8 cellular contexts compared by ENCODE assay signal in genomic region chr2:85594715-85595377, GRCh38. TPM values are rescaled to one million over a fixed set of nuclear protein-coding genes. Genes with fewer than 3 reads are reported as not detected.
DNase-seq lines count a peak whose midpoint lies in the region; ATAC-seq and TF ChIP-seq lines count a peak whose summit lies in the region.

No MANE protein-coding gene starts in this region.

- no peaks in the 10 kb centered on the region for H3F3A ChIP-seq in SU-DHL-6 (ENCODE audit: insufficient read depth)

- H3K27me3 ChIP-seq in SU-DHL-6 (ENCODE audit: low read length) (no peaks in the 10 kb centered on the region), spleen (replicated peaks in 1 of 7) (no peaks in the 10 kb centered on the region)

- intact Hi-C loops in spleen (cut with DNase I; ENCODE audit: low total_unique reads) = no loop called here

- 13 to 34% (median 14%) methylated on average over 9 to 23 of the region's 23 CpGs for WGBS in spleen, 5 donors

- peak; percentile 18 for DNase-seq in NCI-H1105 treated with DMSO at 0.1 percent for 48 hours (lab: John Stamatoyannopoulos, UW)
- DNase-seq in NCI-H1105 (lab: John Stamatoyannopoulos, UW) = no peak
- DNase-seq in glutamatergic neuron = no peak
- no peak for DNase-seq in spleen
- DNase-seq in cerebellum (ENCODE audit: low spot score) = no peak

- H3K9ac ChIP-seq in SU-DHL-6 (ENCODE audit: low read length) = peak overlapping the region; percentile 86

- TF ChIP-seq CTCF in SU-DHL-6 (IDR thresholded peaks at IDR 0.05; ENCODE audit: insufficient read depth, low read length, poor library complexity, severe bottlenecking) (no peak), glutamatergic neuron (IDR thresholded peaks at IDR 0.05; ENCODE audit: partially characterized antibody, unreplicated experiment) (no peak), spleen (IDR thresholded peaks at IDR 0.05 in 8 of 11, conservative IDR thresholded peaks at IDR 0.05 in 3 of 11) (no peak)

- H3K9me3 ChIP-seq in SU-DHL-6 (ENCODE audit: insufficient read depth, low read length) (no peaks in the 10 kb centered on the region), spleen (no peaks in the 10 kb centered on the region)

- H3K36me3 Mint-ChIP-seq in glutamatergic neuron (ENCODE audit: unreplicated experiment) = no peaks in the 10 kb centered on the region

- H3K4me1 Mint-ChIP-seq in glutamatergic neuron (ENCODE audit: low read depth, unreplicated experiment) = peaks cover 4% of the 10 kb centered on the region

- no peaks in the 10 kb centered on the region for H4K20me1 ChIP-seq in SU-DHL-6 (ENCODE audit: low read depth, low read length)

- ATAC-seq in HG02798 (IDR thresholded peaks at IDR 0.05; ENCODE audit: poor library complexity, unreplicated experiment) (peak; percentile 40), HG03097 (IDR thresholded peaks at IDR 0.05; ENCODE audit: low FRiP score, unreplicated experiment) (no peak)

- peaks cover 31 to 95% (median 50%) of the 10 kb centered on the region in 6 donors for H3K4me1 ChIP-seq in spleen

- peak overlapping the region; percentile 38 for H3K27ac ChIP-seq in SU-DHL-6 (ENCODE audit: low read depth, low read length)
- peak overlapping the region; percentile 84 to 97 (median 94) for H3K27ac ChIP-seq in spleen

- peak overlapping the region; percentile 91 for H3K27ac Mint-ChIP-seq in glutamatergic neuron (ENCODE audit: unreplicated experiment)

- H3K9me3 Mint-ChIP-seq in glutamatergic neuron (ENCODE audit: unreplicated experiment) = peaks cover 9% of the 10 kb centered on the region

- H3K4me2 ChIP-seq in SU-DHL-6 (ENCODE audit: low read depth, low read length, poor library complexity, severe bottlenecking) = peak overlapping the region; percentile 90

- peaks cover 15% of the 10 kb centered on the region for H3K79me2 ChIP-seq in SU-DHL-6 (ENCODE audit: insufficient read depth, low read length)

- H3K4me3 Mint-ChIP-seq in glutamatergic neuron (ENCODE audit: unreplicated experiment) = peak overlapping the region; percentile 100

- H3K36me3 ChIP-seq in SU-DHL-6 (ENCODE audit: low read length) = no peaks in the 10 kb centered on the region
- peaks cover 0 to 46% (median 23%) of the 10 kb centered on the region in 6 donors for H3K36me3 ChIP-seq in spleen

- no peak for TF ChIP-seq POLR2A in spleen (IDR thresholded peaks at IDR 0.05)

- H2AFZ ChIP-seq in SU-DHL-6 (ENCODE audit: low read depth, low read length, severe bottlenecking) = peak overlapping the region; percentile 45

- no peaks in the 10 kb centered on the region for H3K9me2 ChIP-seq in SU-DHL-6 (replicated peaks; ENCODE audit: insufficient read depth, low read length)

- H3K27me3 Mint-ChIP-seq in glutamatergic neuron (ENCODE audit: unreplicated experiment) = peaks cover 15% of the 10 kb centered on the region

- H3K4me3 ChIP-seq in SU-DHL-6 (ENCODE audit: insufficient read depth, low read length, poor library complexity, severe bottlenecking) (peak overlapping the region; percentile 91), spleen (peak overlapping the region; percentile 59 to 86 (median 77))

RNA-seq across cellular contexts. Expression of gene RNF181, which starts 0.7 kb away (rescaled TPM):
- total RNA-seq in glutamatergic neuron (ENCODE audit: unreplicated experiment) (75.1 TPM), spleen (100 to 1,000 TPM in 3 of 7 donors, 10 to 100 TPM in 4; 72.9 to 154 (median 82.1) TPM), cerebellum (39.8 TPM)
- 100 to 1,000 TPM; 139 to 184 (median 148) TPM for polyA plus RNA-seq in spleen

RNA-seq across cellular contexts. Expression of gene TMEM150A, which starts 7.7 kb away (rescaled TPM):
- total RNA-seq in glutamatergic neuron (ENCODE audit: unreplicated experiment) (18.1 TPM), spleen (10 to 100 TPM in 6 of 7 donors, 1 to 10 TPM in 1; 9.4 to 17.4 (median 11.2) TPM), cerebellum (6.3 TPM)
- 10 to 100 TPM; 14.6 to 18.8 (median 14.8) TPM for polyA plus RNA-seq in spleen

RNA-seq across cellular contexts. Expression of gene VAMP5, which starts 10.6 kb away (rescaled TPM):
- 1.4 TPM for total RNA-seq in glutamatergic neuron (ENCODE audit: unreplicated experiment)
- 10 to 100 TPM; 58.5 to 89.1 (median 64.0) TPM for total RNA-seq in spleen
- polyA plus RNA-seq in spleen = 100 to 1,000 TPM in 2 of 3 donors, 10 to 100 TPM in 1; 71.0 to 129 (median 120) TPM
- 6.7 TPM for total RNA-seq in cerebellum

RNA-seq across cellular contexts. Expression of gene C2orf68, which starts 17.0 kb away (rescaled TPM):
- total RNA-seq in glutamatergic neuron (ENCODE audit: unreplicated experiment) = 51.0 TPM
- total RNA-seq in spleen = 10 to 100 TPM; 22.2 to 45.2 (median 33.2) TPM
- 10 to 100 TPM; 16.0 to 25.3 (median 18.9) TPM for polyA plus RNA-seq in spleen
- 30.6 TPM for total RNA-seq in cerebellum

RNA-seq across cellular contexts. Expression of gene VAMP8, which starts 17.5 kb away (rescaled TPM):
- 0.78 TPM for total RNA-seq in glutamatergic neuron (ENCODE audit: unreplicated experiment)
- total RNA-seq in spleen = 100 to 1,000 TPM; 119 to 179 (median 145) TPM
- 100 to 1,000 TPM; 223 to 401 (median 350) TPM for polyA plus RNA-seq in spleen
- 1.6 TPM for total RNA-seq in cerebellum
